Comparison of ENCODE assay signal across 23 cellular contexts in genomic region chr20:51116765-51117686, GRCh38.
DNase-seq lines count a peak whose midpoint lies in the region; ATAC-seq, FAIRE-seq and TF ChIP-seq lines count a peak whose summit lies in the region.
"Had no signal": no experiment of that assay in that cellular context is flagged by ENCODE, and none has a peak within 500 bp of the region (broad histone marks: within the 10 kb centered on the region; RNA-seq: fewer than 3 reads in every experiment).

No MANE protein-coding gene starts in this region.

- H3K27me3 ChIP-seq in bronchial epithelial cell (ENCODE audit: control insufficient read depth, insufficient read depth, low read length): peaks cover 1% of the 10 kb centered on the region

- H3K36me3 ChIP-seq in bronchial epithelial cell (ENCODE audit: control insufficient read depth, insufficient read depth, low read length): no peaks in the 10 kb centered on the region
- H3K36me3 ChIP-seq: tibial nerve had no signal

- DNase-seq in HTR-8/SVneo (ENCODE audit: insufficient read length, low spot score) (no peak), bronchial epithelial cell (ENCODE audit: low read depth) (peak; percentile 34), iris pigment epithelial cell (ENCODE audit: low read depth) (peak; percentile 24), GOT3 (lab: John Stamatoyannopoulos, UW) (no peak), NCI-H524 (lab: John Stamatoyannopoulos, UW) (no peak)
- DNase-seq in activated CD4-positive, alpha-beta T cell treated with anti-CD3 and anti-CD28 coated beads, Interleukin-2, amount 50 U/mL, for 1 hour: no peak
- DNase-seq: activated CD8-positive, alpha-beta memory T cell treated with anti-CD3 and anti-CD28 coated beads for 24 hours; activated naive CD4-positive, alpha-beta T cell treated with anti-CD3 and anti-CD28 coated beads for 36 hours; activated T-cell treated with anti-CD3 and anti-CD28 coated beads, Interleukin-2, amount 50 U/mL, for 4 hours; DMS79 treated with DMSO at 0.1 percent for 48 hours; erythroblast; left ventricle myocardium superior; NCI-H2029; nephron progenitor cell; stimulated activated CD4-positive, alpha-beta T cell treated with anti-CD3 and anti-CD28 coated beads, Interleukin-4, amount 100 ng/mL, for 1 hour; stimulated activated naive CD8-positive, alpha-beta T cell treated with anti-CD3 and anti-CD28 coated beads, Interleukin-15, Interleukin-2, amounts not matched to agents 100 U/mL and 50 U/mL, for 24 hours; T-helper 9 cell had no signal

- FAIRE-seq in HTR-8/SVneo (lab: Jason Lieb, UNC) (peak; percentile 54), bronchial epithelial cell (lab: Jason Lieb, UNC) (peak; percentile 18)
- FAIRE-seq: RCC 7860 had no signal

- ATAC-seq in GM18520 (IDR thresholded peaks at IDR 0.05; ENCODE audit: unreplicated experiment): no peak
- ATAC-seq: activated CD4-positive, CD25-positive, alpha-beta regulatory T cell treated with anti-CD3 and anti-CD28 coated beads, Interleukin-2, amount 50 U/mL, for 24 hours; activated T-cell treated with anti-CD3 and anti-CD28 coated beads, Interleukin-2, amount 50 U/mL, for 4 hours; left ventricle myocardium superior; SK-N-SH treated with all-trans-retinoic acid at 6 μM for 48 hours; stimulated activated naive CD8-positive, alpha-beta T cell treated with anti-CD3 and anti-CD28 coated beads, Interleukin-15, Interleukin-2, amounts not matched to agents 100 U/mL and 50 U/mL, for 24 hours had no signal

- TF ChIP-seq CTCF in bronchial epithelial cell (IDR thresholded peaks at IDR 0.05; ENCODE audit: insufficient read depth, low read length, severe bottlenecking): no peak

- H3K4me3 ChIP-seq in bronchial epithelial cell (ENCODE audit: low read depth, low read length): no peak overlapping the region
- H3K4me3 ChIP-seq: skin epidermis, tibial nerve had no signal

Comparison
In these comparisons a context has a peak if more than half of its experiments do, and no peak if none do; other contexts are left out.
1. DNase-seq: peak in bronchial epithelial cell (single experiment) and iris pigment epithelial cell (single experiment); none in HTR-8/SVneo (single experiment), GOT3 (single experiment), NCI-H524 (0 of 2) and activated CD4-positive, alpha-beta T cell treated with anti-CD3 and anti-CD28 coated beads, Interleukin-2, amount 50 U/mL, for 1 hour (single experiment).